ENCODE assay signal across 28 cellular contexts in the genomic region with DNA sequence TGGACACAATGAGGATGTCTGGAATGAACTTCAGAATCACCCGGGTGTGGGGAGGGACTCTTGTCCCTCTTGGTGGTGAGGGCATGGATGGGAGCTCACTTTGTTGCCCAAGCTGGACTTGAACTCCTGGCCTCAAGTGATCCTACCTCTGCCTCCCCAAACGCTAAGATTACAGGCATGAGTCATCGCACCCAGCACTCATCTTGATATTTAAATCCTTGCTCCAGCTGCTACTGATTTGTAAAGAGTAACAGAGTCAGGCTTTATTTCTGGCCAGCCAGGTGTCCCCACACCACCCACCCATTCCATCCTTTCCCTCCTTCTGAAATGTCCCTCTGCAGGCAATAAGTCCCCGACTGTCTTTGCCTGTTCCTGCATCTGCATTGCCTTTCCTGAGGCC. TPM values are rescaled to one million over a fixed set of nuclear protein-coding genes. Genes with fewer than 3 reads are reported as not detected.
"Had no signal": no experiment of that assay in that cellular context is flagged by ENCODE, and none has a peak within 500 bp of the region (broad histone marks: within the 10 kb centered on the region; RNA-seq: fewer than 3 reads in every experiment).

No MANE protein-coding gene starts in this region.

- DNase-seq: activated CD4-positive, alpha-beta T cell treated with anti-CD3 and anti-CD28 coated beads for 1 hour; activated CD4-positive, alpha-beta T cell treated with anti-CD3 and anti-CD28 coated beads, Interleukin-2, amount 50 U/mL, for 1 hour; activated CD8-positive, alpha-beta memory T cell treated with anti-CD3 and anti-CD28 coated beads for 24 hours; activated CD8-positive, alpha-beta memory T cell treated with anti-CD3 and anti-CD28 coated beads, Interleukin-2, amount 50 U/mL, for 4 hours; activated effector memory CD4-positive, alpha-beta T cell treated with Interleukin-2 at 50 U/mL for 16 hours; activated naive CD4-positive, alpha-beta T cell treated with anti-CD3 and anti-CD28 coated beads for 36 hours; activated naive CD8-positive, alpha-beta T cell treated with anti-CD3 and anti-CD28 coated beads, Interleukin-2, amount 10 ng/mL, durations not matched to agents 7 days and 5 days; activated T-cell treated with anti-CD3 and anti-CD28 coated beads, Interleukin-2, amount 50 U/mL, for 48 hours; amniotic stem cell; cerebellar nuclear complex; esophagus squamous epithelium; head of caudate nucleus; hypothalamus; left ventricle myocardium superior; mammary epithelial cell; occipital lobe; posterior cingulate gyrus; sigmoid colon; stimulated activated CD4-positive, alpha-beta T cell treated with anti-CD3 and anti-CD28 coated beads, Interleukin-4, amount 100 ng/mL, for 1 hour; substantia nigra; thyroid gland had no signal

- H3K36me3 Mint-ChIP-seq: natural killer cell treated with Interleukin-12 subunit alpha and Interleukin-12 subunit beta and Interleukin-15 and Interleukin-18, amount 100 ng/mL, for 72 hours had no signal

- H3K4me3 ChIP-seq: coronary artery, esophagus squamous epithelium, gastroesophageal sphincter, sigmoid colon, thyroid gland had no signal

- H3K9me3 ChIP-seq: esophagus squamous epithelium, sigmoid colon, thyroid gland had no signal

- H3K4me1 Mint-ChIP-seq: mesothelial cell of epicardium had no signal

- H3K27ac ChIP-seq: coronary artery, esophagus squamous epithelium, gastroesophageal sphincter, sigmoid colon, thyroid gland had no signal

- H3K27me3 ChIP-seq: esophagus squamous epithelium, gastroesophageal sphincter, sigmoid colon, thyroid gland had no signal

- ATAC-seq: gastroesophageal sphincter; left ventricle myocardium superior; natural killer cell treated with Interleukin-12 subunit alpha and Interleukin-12 subunit beta and Interleukin-15 and Interleukin-18, amount 100 ng/mL, for 72 hours had no signal

- H3K27me3 Mint-ChIP-seq: activated naive CD8-positive, alpha-beta T cell treated with anti-CD3 and anti-CD28 coated beads, Interleukin-2, amount 10 ng/mL, durations not matched to agents 7 days and 5 days; natural killer cell treated with Interleukin-12 subunit alpha and Interleukin-12 subunit beta and Interleukin-15 and Interleukin-18, amount 100 ng/mL, for 72 hours; stimulated activated naive CD8-positive, alpha-beta T cell treated with anti-CD3 and anti-CD28 coated beads, Interleukin-15, Interleukin-2, amounts not matched to agents 100 ng/mL and 50 ng/mL, for 24 hours had no signal

- H3K4me3 Mint-ChIP-seq: activated naive CD4-positive, alpha-beta T cell treated with anti-CD3 and anti-CD28 coated beads for 36 hours; activated naive CD8-positive, alpha-beta T cell treated with anti-CD3 and anti-CD28 coated beads, Interleukin-2, amount 10 ng/mL, durations not matched to agents 7 days and 5 days; mesothelial cell of epicardium; natural killer cell treated with Interleukin-12 subunit alpha and Interleukin-12 subunit beta and Interleukin-15 and Interleukin-18, amount 100 ng/mL, for 72 hours; stimulated activated naive CD8-positive, alpha-beta T cell treated with anti-CD3 and anti-CD28 coated beads, Interleukin-15, Interleukin-2, amounts not matched to agents 100 ng/mL and 50 ng/mL, for 24 hours; T-helper 2 cell treated with Interferon-gamma antibody and Interleukin-4, amounts not matched to agents 5 μg/mL and 100 μg/mL, for 36 hours had no signal

- H3K27ac Mint-ChIP-seq: activated naive CD4-positive, alpha-beta T cell treated with anti-CD3 and anti-CD28 coated beads for 36 hours; activated naive CD8-positive, alpha-beta T cell treated with anti-CD3 and anti-CD28 coated beads, Interleukin-2, amount 10 ng/mL, durations not matched to agents 7 days and 5 days; mesothelial cell of epicardium; natural killer cell treated with Interleukin-12 subunit alpha and Interleukin-12 subunit beta and Interleukin-15 and Interleukin-18, amount 100 ng/mL, for 72 hours; stimulated activated naive CD8-positive, alpha-beta T cell treated with anti-CD3 and anti-CD28 coated beads, Interleukin-15, Interleukin-2, amounts not matched to agents 100 ng/mL and 50 ng/mL, for 24 hours; T-helper 2 cell treated with Interferon-gamma antibody and Interleukin-4, amounts not matched to agents 5 μg/mL and 100 μg/mL, for 36 hours had no signal

RNA-seq across cellular contexts. Expression of gene CFAP73, which starts 30.8 kb away (rescaled TPM):
- total RNA-seq: gastroesophageal sphincter, left ventricle myocardium superior, mammary epithelial cell, mesothelial cell of epicardium, sigmoid colon, urinary bladder had no signal
- polyA plus RNA-seq: mammary epithelial cell had no signal

RNA-seq across cellular contexts. Expression of gene RASAL1, which starts 44.8 kb away (rescaled TPM):
- total RNA-seq: left ventricle myocardium superior; natural killer cell treated with Interleukin-12 subunit alpha and Interleukin-12 subunit beta and Interleukin-15 and Interleukin-18, amount 100 ng/mL, for 72 hours had no signal
